In genomic region chr11:13669544-13670488, GRCh38 we compare ENCODE assay signal across 8 cellular contexts. TPM values are rescaled to one million over a fixed set of nuclear protein-coding genes. Genes with fewer than 3 reads are reported as not detected.
DNase-seq lines count a peak whose midpoint lies in the region; ATAC-seq and TF ChIP-seq lines count a peak whose summit lies in the region.

No MANE protein-coding gene starts in this region.

- H3K4me3 ChIP-seq in AG09309 (ENCODE audit: control insufficient read depth, low read depth, low read length): peak overlapping the region; percentile 80
- peak overlapping the region; percentile 81 for H3K4me3 ChIP-seq in HFF-Myc (replicated peaks; ENCODE audit: low read depth, low read length)
- H3K4me3 ChIP-seq in lower lobe of right lung: peak overlapping the region; percentile 94
- H3K4me3 ChIP-seq in aorta (ENCODE audit: low read length in 2 of 2): peak overlapping the region; percentile 87 to 89

- DNase-seq in AG09309 (ENCODE audit: low read depth) (no peak), HFF-Myc (ENCODE audit: extremely low read depth, low read depth) (no peak), amniotic epithelial cell (ENCODE audit: low read depth) (peak; percentile 37), lower lobe of right lung (no peak), aorta (no peak)
- DNase-seq in activated effector memory CD4-positive, alpha-beta T cell treated with Interleukin-2 at 50 U/mL for 16 hours: no peak
- no peak for DNase-seq in activated CD8-positive, alpha-beta memory T cell treated with anti-CD3 and anti-CD28 coated beads, Interleukin-2, amount 50 U/mL, for 48 hours

- ATAC-seq in lower lobe of right lung: no peak
- ATAC-seq in aorta (ENCODE audit: low FRiP score): no peak
- no peak for ATAC-seq in HG03571 (IDR thresholded peaks at IDR 0.05; ENCODE audit: unreplicated experiment)

- no peaks in the 10 kb centered on the region for H3K27me3 ChIP-seq in lower lobe of right lung (ENCODE audit: low read depth)
- no peaks in the 10 kb centered on the region for H3K27me3 ChIP-seq in aorta (ENCODE audit: control insufficient read depth in 1 of 2, insufficient read depth in 2 of 2, low read length in 1 of 2)

- no peaks in the 10 kb centered on the region for H3K36me3 ChIP-seq in lower lobe of right lung
- H3K36me3 ChIP-seq in aorta (ENCODE audit: control insufficient read depth in 1 of 2, insufficient read depth in 2 of 2, low read length in 1 of 2): no peaks in the 10 kb centered on the region

- H3K9me3 ChIP-seq in lower lobe of right lung: no peaks in the 10 kb centered on the region
- no peaks in the 10 kb centered on the region for H3K9me3 ChIP-seq in aorta (ENCODE audit: control insufficient read depth, low read length)

- TF ChIP-seq CTCF in AG09309 (IDR thresholded peaks at IDR 0.05; ENCODE audit: control insufficient read depth, insufficient read depth, low read depth, low read length, missing control alignments): no peak
- no peak for TF ChIP-seq CTCF in HFF-Myc (IDR thresholded peaks at IDR 0.05; ENCODE audit: low read depth, low read length, missing control alignments)
- TF ChIP-seq CTCF in lower lobe of right lung (IDR thresholded peaks at IDR 0.05): no peak

- peaks cover 43% of the 10 kb centered on the region for H3K4me1 ChIP-seq in lower lobe of right lung
- no peaks in the 10 kb centered on the region for H3K4me1 ChIP-seq in aorta (ENCODE audit: control insufficient read depth in 1 of 2, insufficient read depth in 2 of 2, low read length in 2 of 2)

- intact Hi-C loops in lower lobe of right lung (cut with DNase I) (no loop called here), aorta (cut with DNase I) (loop anchor here in 1 of 2 donors (10.0 kb wide), 1 partner anchor 205 kb away; the partner anchor contains the start of gene BTBD10)

- H3K27ac ChIP-seq in lower lobe of right lung (peak overlapping the region; percentile 92), aorta (ENCODE audit: low read depth in 1 of 2, low read length in 2 of 2) (no peak overlapping the region)

- WGBS in aorta, 2 donors: 68% methylated on average over 18 of the region's 18 CpGs

RNA-seq across cellular contexts. Expression of gene FAR1, which starts 1.3 kb away (rescaled TPM):
- total RNA-seq in lower lobe of right lung: 65.3 TPM
- 10 to 100 TPM; 67.1 to 81.8 TPM for total RNA-seq in aorta
- 10 to 100 TPM; 13.4 to 22.2 TPM for polyA plus RNA-seq in aorta
